Comparison of ENCODE assay signal across 24 cellular contexts in genomic region chr9:107235765-107236442, GRCh38. TPM values are rescaled to one million over a fixed set of nuclear protein-coding genes. Genes with fewer than 3 reads are reported as not detected.
DNase-seq lines count a peak whose midpoint lies in the region; ATAC-seq, FAIRE-seq and TF ChIP-seq lines count a peak whose summit lies in the region.
"Had no signal": no experiment of that assay in that cellular context is flagged by ENCODE, and none has a peak within 500 bp of the region (broad histone marks: within the 10 kb centered on the region; RNA-seq: fewer than 3 reads in every experiment).

No MANE protein-coding gene starts in this region.

- BruUV-seq in PC-3 (replicated peaks; lab: Mats Ljungman, UMichigan) (no TSS peak), Caco-2 (replicated peaks; lab: Mats Ljungman, UMichigan) (no TSS peak)

- H3F3A ChIP-seq in PC-3 (ENCODE audit: low read length, unreplicated experiment), result no peaks in the 10 kb centered on the region

- H3K4me1 ChIP-seq in Karpas-422 (ENCODE audit: low read length), result no peaks in the 10 kb centered on the region; the same call in 1 of the 2 replicates
- 0 out of 2 replicates have a peak, but pooled peaks cover 3% of the 10 kb centered on the region for H3K4me1 ChIP-seq in PC-3 (ENCODE audit: insufficient read depth, low read length)
- H3K4me1 ChIP-seq in small intestine (ENCODE audit: control insufficient read depth in 2 of 2, insufficient read depth in 1 of 2, low read depth in 1 of 2, low read length in 1 of 2), result peaks cover 0 to 4% of the 10 kb centered on the region in 2 donors
- H3K4me1 ChIP-seq in Caco-2, result peaks cover 21% of the 10 kb centered on the region
- H3K4me1 ChIP-seq: BE2C, BLaER1 had no signal

- H3K9ac ChIP-seq in Karpas-422 (ENCODE audit: low read length), result no peak overlapping the region
- H3K9ac ChIP-seq in PC-3 (ENCODE audit: low read length), result no peak overlapping the region
- H3K9ac ChIP-seq: BLaER1 had no signal

- peaks cover 7% of the 10 kb centered on the region for H3K4me1 Mint-ChIP-seq in activated CD4-positive, alpha-beta memory T cell treated with anti-CD3 and anti-CD28 coated beads for 36 hours (ENCODE audit: low read depth)
- peaks cover 15% of the 10 kb centered on the region for H3K4me1 Mint-ChIP-seq in Caco-2 (ENCODE audit: low read depth, unreplicated experiment)
- H3K4me1 Mint-ChIP-seq: CD14-positive monocyte; CD4-positive, alpha-beta memory T cell; CD8-positive, alpha-beta memory T cell had no signal

- H3K36me3 ChIP-seq in Karpas-422 (ENCODE audit: insufficient read depth, low read length), result no peaks in the 10 kb centered on the region
- H3K36me3 ChIP-seq in PC-3 (ENCODE audit: low read depth, low read length), result no peaks in the 10 kb centered on the region
- H3K36me3 ChIP-seq in small intestine (ENCODE audit: control insufficient read depth in 2 of 2, insufficient read depth in 2 of 2, low read length in 2 of 2), result no peaks in the 10 kb centered on the region
- H3K36me3 ChIP-seq in Caco-2 (ENCODE audit: control insufficient read depth, insufficient read depth, low read length), result no peaks in the 10 kb centered on the region
- H3K36me3 ChIP-seq: BE2C, BLaER1 had no signal

- H3K9me3 Mint-ChIP-seq in activated CD4-positive, alpha-beta memory T cell treated with anti-CD3 and anti-CD28 coated beads for 36 hours, result no peaks in the 10 kb centered on the region
- H3K9me3 Mint-ChIP-seq in Caco-2 (ENCODE audit: unreplicated experiment), result no peaks in the 10 kb centered on the region
- H3K9me3 Mint-ChIP-seq: CD4-positive, alpha-beta memory T cell; CD8-positive, alpha-beta memory T cell had no signal

- no peak for ATAC-seq in PC-3
- peak; percentile 65 for ATAC-seq in left lobe of liver
- no peak for ATAC-seq in GM18858 (IDR thresholded peaks at IDR 0.05; ENCODE audit: unreplicated experiment)

- no peak overlapping the region for H3K4me3 Mint-ChIP-seq in activated CD4-positive, alpha-beta memory T cell treated with anti-CD3 and anti-CD28 coated beads for 36 hours
- no peak overlapping the region for H3K4me3 Mint-ChIP-seq in Caco-2 (ENCODE audit: unreplicated experiment)
- H3K4me3 Mint-ChIP-seq: CD14-positive monocyte; CD4-positive, alpha-beta memory T cell; CD4-positive, CD25-positive, alpha-beta regulatory T cell; CD8-positive, alpha-beta memory T cell had no signal

- no peak overlapping the region for H2AFZ ChIP-seq in Karpas-422 (ENCODE audit: low read length)
- no peak overlapping the region for H2AFZ ChIP-seq in PC-3 (ENCODE audit: low read length)

- intact Hi-C loops in PC-3 (cut with micrococcal nuclease) (no loop called here), Caco-2 (cut with micrococcal nuclease; ENCODE audit: unreplicated experiment) (no loop called here)
- intact Hi-C loops in activated CD4-positive, alpha-beta memory T cell treated with anti-CD3 and anti-CD28 coated beads for 36 hours (cut with micrococcal nuclease), result no loop called here

- H4K20me1 ChIP-seq in Karpas-422 (ENCODE audit: insufficient read depth, low read depth, low read length) (no peaks in the 10 kb centered on the region), PC-3 (ENCODE audit: low read length) (no peaks in the 10 kb centered on the region)
- H4K20me1 ChIP-seq: BLaER1 had no signal

- FAIRE-seq in small intestine (lab: Jason Lieb, UNC), result no peak
- FAIRE-seq: A204.1, D721Med, G401.6, GM12891 had no signal

- H3K9me2 ChIP-seq in Karpas-422 (replicated peaks; ENCODE audit: insufficient read depth, low read length) (no peaks in the 10 kb centered on the region), PC-3 (replicated peaks; ENCODE audit: low read length) (no peaks in the 10 kb centered on the region)

- peaks cover 11% of the 10 kb centered on the region for H3K27me3 Mint-ChIP-seq in activated CD4-positive, alpha-beta memory T cell treated with anti-CD3 and anti-CD28 coated beads for 36 hours
- no peaks in the 10 kb centered on the region for H3K27me3 Mint-ChIP-seq in Caco-2 (ENCODE audit: insufficient read depth, unreplicated experiment)

- DNase-seq in Karpas-422 (peak; percentile 28), PC-3 (peak; percentile 28), left lobe of liver (ENCODE audit: low spot score) (no peak), small intestine (peak; percentile 15), Caco-2 (no peak)
- DNase-seq in activated CD4-positive, alpha-beta memory T cell treated with anti-CD3 and anti-CD28 coated beads for 36 hours, result no peak
- DNase-seq: 8988T; ACHN; BE2C; C1 segment of cervical spinal cord; Calu3; CD4-positive, alpha-beta memory T cell; CD4-positive, CD25-positive, alpha-beta regulatory T cell; CD8-positive, alpha-beta memory T cell; COR-L47; DMS79 treated with DMSO at 0.1 percent for 48 hours; GF-D8 had no signal

- WGBS in small intestine, 3 donors, result 37 to 76% (median 55%) methylated on average over 3 of the region's 3 CpGs

- H3K9me3 ChIP-seq in Karpas-422 (ENCODE audit: low read length) (no peaks in the 10 kb centered on the region), PC-3 (ENCODE audit: low read length) (no peaks in the 10 kb centered on the region), small intestine (ENCODE audit: control insufficient read depth, low read depth) (no peaks in the 10 kb centered on the region), Caco-2 (no peaks in the 10 kb centered on the region)
- H3K9me3 ChIP-seq: BE2C, BLaER1 had no signal

- no peaks in the 10 kb centered on the region for H3K36me3 Mint-ChIP-seq in activated CD4-positive, alpha-beta memory T cell treated with anti-CD3 and anti-CD28 coated beads for 36 hours
- H3K36me3 Mint-ChIP-seq in Caco-2 (ENCODE audit: insufficient read depth, unreplicated experiment), result no peaks in the 10 kb centered on the region
- H3K36me3 Mint-ChIP-seq: CD14-positive monocyte; CD4-positive, alpha-beta memory T cell; CD4-positive, CD25-positive, alpha-beta regulatory T cell; CD8-positive, alpha-beta memory T cell had no signal

- no peak overlapping the region for H3K27ac ChIP-seq in Karpas-422 (ENCODE audit: low read length)
- no peak overlapping the region for H3K27ac ChIP-seq in PC-3 (ENCODE audit: low read length)
- H3K27ac ChIP-seq in small intestine (ENCODE audit: low read depth in 1 of 2, low read length in 1 of 2), result no peak overlapping the region
- H3K27ac ChIP-seq: BLaER1 had no signal

- H3K79me2 ChIP-seq in Karpas-422 (ENCODE audit: low read length), result no peaks in the 10 kb centered on the region
- no peaks in the 10 kb centered on the region for H3K79me2 ChIP-seq in PC-3 (ENCODE audit: low read length)

- CTCF ChIA-PET in PC-3 (lab: Charles Lee) (no interaction called here), Caco-2 (lab: Charles Lee) (no interaction called here)
- CTCF ChIA-PET in activated CD4-positive, alpha-beta memory T cell treated with anti-CD3 and anti-CD28 coated beads for 36 hours (lab: Charles Lee), result interaction anchor here (0.7 kb wide), 1 partner anchor 106 kb away, joined by 3 read pairs; no protein-coding TSS in a partner anchor

- POLR2A ChIA-PET in PC-3 (lab: Charles Lee; ENCODE audit: unreplicated experiment), result no interaction called here
- POLR2A ChIA-PET in activated CD4-positive, alpha-beta memory T cell treated with anti-CD3 and anti-CD28 coated beads for 36 hours (lab: Charles Lee), result no interaction called here
- POLR2A ChIA-PET in Caco-2 (lab: Charles Lee), result no interaction called here

- no peak overlapping the region for H3K4me2 ChIP-seq in Karpas-422 (ENCODE audit: low read depth, low read length, poor library complexity, severe bottlenecking)
- no peak overlapping the region for H3K4me2 ChIP-seq in PC-3 (ENCODE audit: low read length)
- H3K4me2 ChIP-seq: BLaER1 had no signal

- H3K27ac Mint-ChIP-seq in activated CD4-positive, alpha-beta memory T cell treated with anti-CD3 and anti-CD28 coated beads for 36 hours, result no peak overlapping the region
- H3K27ac Mint-ChIP-seq in Caco-2 (ENCODE audit: unreplicated experiment), result no peak overlapping the region
- H3K27ac Mint-ChIP-seq: CD14-positive monocyte; CD4-positive, alpha-beta memory T cell; CD4-positive, CD25-positive, alpha-beta regulatory T cell had no signal

- TF ChIP-seq CTCF in PC-3 (conservative IDR thresholded peaks at IDR 0.05; ENCODE audit: low read depth, low read length), result no peak
- TF ChIP-seq CTCF in Caco-2 (IDR thresholded peaks at IDR 0.05; ENCODE audit: insufficient read depth in 1 of 2, low read depth in 1 of 2, low read length in 1 of 2, severe bottlenecking in 1 of 2, unreplicated experiment in 1 of 2), result no peak

- H3K4me3 ChIP-seq in Karpas-422 (ENCODE audit: low read length) (no peak overlapping the region), PC-3 (ENCODE audit: low read length) (no peak overlapping the region), small intestine (ENCODE audit: low read depth in 1 of 2, low read length in 2 of 2) (no peak overlapping the region), Caco-2 (ENCODE audit: low read depth, low read length) (no peak overlapping the region)
- H3K4me3 ChIP-seq: BLaER1 had no signal

- H3K27me3 ChIP-seq in Karpas-422 (ENCODE audit: low read length) (no peaks in the 10 kb centered on the region), PC-3 (ENCODE audit: low read length) (no peaks in the 10 kb centered on the region), small intestine (ENCODE audit: control insufficient read depth in 2 of 2, insufficient read depth in 2 of 2, low read length in 2 of 2) (no peaks in the 10 kb centered on the region), Caco-2 (replicated peaks; ENCODE audit: control insufficient read depth, insufficient read depth, low read length) (no peaks in the 10 kb centered on the region)
- H3K27me3 ChIP-seq: BE2C, BLaER1 had no signal

RNA-seq across cellular contexts. Expression of gene RAD23B, which starts 47.2 kb away (rescaled TPM):
- 50.2 and 60.2 TPM in 2 replicates for total RNA-seq in Karpas-422 (2014; rRNA removed; shearing (Covaris generic); ENCODE audit: low replicate concordance)
- total RNA-seq in PC-3 (2014; rRNA removed) (67.9 and 74.6 TPM in 2 replicates), left lobe of liver (98.7 TPM), Caco-2 (2022) (188 TPM in 2 replicates)
- polyA plus RNA-seq in small intestine, result 10 to 100 TPM; 49.4 to 62.8 (median 50.8) TPM
- 100 to 1,000 TPM; 111 TPM for total RNA-seq in activated CD4-positive, alpha-beta memory T cell treated with anti-CD3 and anti-CD28 coated beads for 36 hours

Comparison
In these comparisons a context has a peak if more than half of its experiments do, and no peak if none do; other contexts are left out.
1. DNase-seq: peak in Karpas-422 (single experiment), PC-3 (single experiment) and small intestine (single experiment); none in left lobe of liver (single experiment), activated CD4-positive, alpha-beta memory T cell treated with anti-CD3 and anti-CD28 coated beads for 36 hours (single experiment) and Caco-2 (0 of 2).